In genomic region chr22:42913874-42914510, GRCh38 we compare ENCODE assay signal across 1 cellular context.
TF ChIP-seq lines count a peak whose summit lies in the region.

No MANE protein-coding gene starts in this region.

TF ChIP-seq in HepG2, 621 proteins besides CTCF, POLR2A, EP300 and RAD21 (continued from another document and continues in another):
- TF ChIP-seq PRDM15 (CRISPR knock-in tag; IDR thresholded peaks at IDR 0.05): no peak
- TF ChIP-seq TRIM22 (IDR thresholded peaks at IDR 0.05): no peak
- no peak for TF ChIP-seq ARID2 (CRISPR knock-in tag; IDR thresholded peaks at IDR 0.05; ENCODE audit: borderline replicate concordance)
- peak; percentile 64 for TF ChIP-seq PATZ1 (CRISPR knock-in tag; IDR thresholded peaks at IDR 0.05)
- no peak for TF ChIP-seq XBP1 (CRISPR knock-in tag; IDR thresholded peaks at IDR 0.05)
- TF ChIP-seq ZNF235 (CRISPR knock-in tag; IDR thresholded peaks at IDR 0.05; ENCODE audit: borderline replicate concordance): no peak
- 0 out of 2 replicates have a peak, but pooled peaks have one; percentile 52 for TF ChIP-seq AFF4 (CRISPR knock-in tag; IDR thresholded peaks at IDR 0.05)
- no peak for TF ChIP-seq ESRRA (CRISPR knock-in tag; IDR thresholded peaks at IDR 0.05; ENCODE audit: low read depth)
- no peak for TF ChIP-seq ZNF720 (CRISPR knock-in tag; IDR thresholded peaks at IDR 0.05)
- no peak for TF ChIP-seq CREB1 (IDR thresholded peaks at IDR 0.05)
- TF ChIP-seq CREB1 (CRISPR knock-in tag; IDR thresholded peaks at IDR 0.05): peak; percentile 46
- no peak for TF ChIP-seq ATF7 (IDR thresholded peaks at IDR 0.05)
- no peak for TF ChIP-seq ATF7 (CRISPR knock-in tag; IDR thresholded peaks at IDR 0.05)
- TF ChIP-seq NR1H2 (CRISPR knock-in tag; IDR thresholded peaks at IDR 0.05; ENCODE audit: borderline replicate concordance, low read depth): no peak
- TF ChIP-seq ZNF567 (CRISPR knock-in tag; IDR thresholded peaks at IDR 0.05; ENCODE audit: borderline replicate concordance): no peak
- no peak for TF ChIP-seq ZNF253 (CRISPR knock-in tag; IDR thresholded peaks at IDR 0.05; ENCODE audit: borderline replicate concordance)
- TF ChIP-seq NFKBIZ (CRISPR knock-in tag; IDR thresholded peaks at IDR 0.05): peak; percentile 94
- TF ChIP-seq SIN3A (IDR thresholded peaks at IDR 0.05; ENCODE audit: borderline replicate concordance, low read depth, low read length): no peak
- no peak for TF ChIP-seq ELF4 (CRISPR knock-in tag; IDR thresholded peaks at IDR 0.05; ENCODE audit: borderline replicate concordance)
- TF ChIP-seq ZNF615 (CRISPR knock-in tag; IDR thresholded peaks at IDR 0.05; ENCODE audit: borderline replicate concordance): no peak
- no peak for TF ChIP-seq HIC2 (CRISPR knock-in tag; IDR thresholded peaks at IDR 0.05; ENCODE audit: low read depth)
- TF ChIP-seq TFE3 (CRISPR knock-in tag; IDR thresholded peaks at IDR 0.05): peak; percentile 55; the same call in 1 of the 2 replicates
- TF ChIP-seq MLX (CRISPR knock-in tag; IDR thresholded peaks at IDR 0.05): peak; percentile 89
- TF ChIP-seq NFIC (IDR thresholded peaks at IDR 0.05; ENCODE audit: low read length): peak; percentile 70; the same call in 1 of the 2 replicates
- no peak for TF ChIP-seq ZFY (CRISPR knock-in tag; IDR thresholded peaks at IDR 0.05)
- TF ChIP-seq NR3C1 (CRISPR knock-in tag; IDR thresholded peaks at IDR 0.05): no peak
- TF ChIP-seq ZSCAN9 (CRISPR knock-in tag; IDR thresholded peaks at IDR 0.05; ENCODE audit: borderline replicate concordance): peak; percentile 78; the same call in 1 of the 2 replicates
- TF ChIP-seq KAT2B (IDR thresholded peaks at IDR 0.05; ENCODE audit: borderline replicate concordance, low read depth, low read length): no peak
- TF ChIP-seq YEATS4 (CRISPR knock-in tag; IDR thresholded peaks at IDR 0.05; ENCODE audit: borderline replicate concordance): peak; percentile 61; the same call in 1 of the 2 replicates
- no peak for TF ChIP-seq ZNF670 (CRISPR knock-in tag; IDR thresholded peaks at IDR 0.05; ENCODE audit: borderline replicate concordance)
- peak; percentile 80; the same call in 1 of the 2 replicates for TF ChIP-seq IRF2 (CRISPR knock-in tag; IDR thresholded peaks at IDR 0.05)
- no peak for TF ChIP-seq ZNF784 (CRISPR knock-in tag; IDR thresholded peaks at IDR 0.05; ENCODE audit: borderline replicate concordance)
- TF ChIP-seq JARID2 (CRISPR knock-in tag; IDR thresholded peaks at IDR 0.05; ENCODE audit: insufficient replicate concordance): no peak
- no peak for TF ChIP-seq FLYWCH1 (CRISPR knock-in tag; IDR thresholded peaks at IDR 0.05)
- TF ChIP-seq ZBTB33 (CRISPR knock-in tag; IDR thresholded peaks at IDR 0.05): peak; percentile 80
- TF ChIP-seq KAT7 (CRISPR knock-in tag; IDR thresholded peaks at IDR 0.05; ENCODE audit: borderline replicate concordance): 0 out of 2 replicates have a peak, but pooled peaks have one; percentile 32
- no peak for TF ChIP-seq ZZZ3 (CRISPR knock-in tag; IDR thresholded peaks at IDR 0.05; ENCODE audit: borderline replicate concordance)
- TF ChIP-seq PCBP2 (optimal IDR thresholded peaks at IDR 0.05; ENCODE audit: low read depth, low read length, poor library complexity, severe bottlenecking): no peak
- TF ChIP-seq ZNF776 (CRISPR knock-in tag; IDR thresholded peaks at IDR 0.05): no peak
- TF ChIP-seq ZBTB20 (CRISPR knock-in tag; IDR thresholded peaks at IDR 0.05; ENCODE audit: borderline replicate concordance, low read depth): 0 out of 2 replicates have a peak, but pooled peaks have one; percentile 51
- no peak for TF ChIP-seq CENPT (CRISPR knock-in tag; IDR thresholded peaks at IDR 0.05; ENCODE audit: low read depth)
